Comparison of ENCODE assay signal across 24 cellular contexts in genomic region chr7:4166340-4166739, GRCh38.
"Had no signal": no experiment of that assay in that cellular context is flagged by ENCODE, and none has a peak within 500 bp of the region (broad histone marks: within the 10 kb centered on the region; RNA-seq: fewer than 3 reads in every experiment).

No MANE protein-coding gene starts in this region.

- ATAC-seq: left cardiac atrium; left lobe of liver; lower lobe of right lung; naive thymus-derived CD8-positive, alpha-beta T cell; right cardiac atrium; stimulated activated effector memory CD8-positive, alpha-beta T cell treated with anti-CD3 and anti-CD28 coated beads, Interleukin-12 subunit alpha, Interleukin-12 subunit beta, amount 100 ng/mL, for 72 hours; stimulated activated naive CD8-positive, alpha-beta T cell treated with anti-CD3 and anti-CD28 coated beads, Interleukin-15, amount 100 ng/mL, for 72 hours had no signal

- H3K27ac ChIP-seq: lower lobe of right lung, neural progenitor cell, ovary, prostate gland, sigmoid colon, spleen, tibial nerve, uterus had no signal

- H3K27me3 ChIP-seq: neural progenitor cell, ovary, sigmoid colon, spleen, tibial nerve, uterus had no signal

- H3K9ac ChIP-seq: neural progenitor cell had no signal

- DNase-seq: hippocampal formation; kidney glomerular epithelial cell; left cardiac atrium; lower lobe of right lung; mammary epithelial cell; mesenchymal stem cell; naive thymus-derived CD8-positive, alpha-beta T cell; ovary; retina; right cardiac atrium; sigmoid colon; small intestine; spleen; stimulated activated CD4-positive, alpha-beta T cell treated with anti-CD3 and anti-CD28 coated beads, Interleukin-4, amount 100 ng/mL, for 24 hours; stimulated activated naive CD4-positive, alpha-beta T cell treated with Interleukin-2 at 50 U/mL for 16 hours; stimulated activated naive CD8-positive, alpha-beta T cell treated with anti-CD3 and anti-CD28 coated beads, Interleukin-15, amount 100 ng/mL, for 72 hours; substantia nigra; uterus had no signal

- H3K4me3 ChIP-seq: lower lobe of right lung, neural progenitor cell, ovary, prostate gland, sigmoid colon, spleen, tibial nerve, uterus had no signal

- FAIRE-seq: keratinocyte, small intestine had no signal

- H2AFZ ChIP-seq: neural progenitor cell had no signal

- H3K36me3 ChIP-seq: lower lobe of right lung, neural progenitor cell, ovary, prostate gland, sigmoid colon, tibial nerve, uterus had no signal

- H3K9me3 ChIP-seq: lower lobe of right lung, ovary, prostate gland, sigmoid colon, spleen, tibial nerve, uterus had no signal

- H3K4me1 ChIP-seq: lower lobe of right lung, prostate gland, sigmoid colon, spleen, tibial nerve, uterus had no signal

- H3K4me2 ChIP-seq: neural progenitor cell had no signal
